In the genomic region with DNA sequence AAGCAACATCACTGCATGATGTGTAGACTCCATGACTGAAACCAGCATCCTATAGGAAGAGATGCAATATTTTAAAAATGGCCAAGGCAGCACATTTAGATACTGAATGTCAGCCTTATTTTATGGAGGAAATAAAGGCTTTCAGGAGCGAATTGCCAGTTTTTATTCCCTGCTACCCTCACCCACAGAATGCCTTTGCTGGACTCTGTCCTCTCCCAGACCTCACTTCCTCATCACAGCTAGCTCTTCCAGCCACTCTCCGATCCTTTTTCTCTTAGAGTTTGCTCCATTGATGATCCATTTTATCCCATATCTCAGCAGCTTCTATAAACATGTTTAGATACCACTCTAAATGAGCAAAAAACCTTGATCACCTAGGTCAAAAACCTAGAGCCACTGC, we compare ENCODE assay signal across 8 cellular contexts.
"Had no signal": no experiment of that assay in that cellular context is flagged by ENCODE, and none has a peak within 500 bp of the region (broad histone marks: within the 10 kb centered on the region; RNA-seq: fewer than 3 reads in every experiment).

No MANE protein-coding gene starts in this region.

- H3K27me3 Mint-ChIP-seq: IgD-negative memory B cell had no signal

- H3K4me3 ChIP-seq: GM23338 had no signal

- FAIRE-seq: H1, H54, HepG2 had no signal

- H3K27ac ChIP-seq: HL-60 had no signal

- ATAC-seq: GM23338, HepG2 had no signal

- DNase-seq: H9, HCEC 1CT had no signal

- H3K4me1 Mint-ChIP-seq: GM23338, H9 had no signal

- H3K27ac Mint-ChIP-seq: GM23338, H9 had no signal

- H3K36me3 Mint-ChIP-seq: IgD-negative memory B cell had no signal

- H3K9me3 Mint-ChIP-seq: IgD-negative memory B cell had no signal

- H3K4me3 Mint-ChIP-seq: GM23338, H9, IgD-negative memory B cell had no signal
